17 cellular contexts compared by ENCODE assay signal in genomic region chr2:181218271-181218935, GRCh38.
DNase-seq lines count a peak whose midpoint lies in the region; FAIRE-seq and TF ChIP-seq lines count a peak whose summit lies in the region.
"Had no signal": no experiment of that assay in that cellular context is flagged by ENCODE, and none has a peak within 500 bp of the region (broad histone marks: within the 10 kb centered on the region; RNA-seq: fewer than 3 reads in every experiment).

No MANE protein-coding gene starts in this region.

- peak overlapping the region; percentile 15 for H2AFZ ChIP-seq in neural cell (ENCODE audit: low read depth, low read length)

- H3K9me3 ChIP-seq in neural cell (ENCODE audit: low read length): no peaks in the 10 kb centered on the region

- peak; percentile 43 for TF ChIP-seq EP300 in neural cell (conservative IDR thresholded peaks at IDR 0.05; ENCODE audit: poor library complexity, severe bottlenecking)

- H3K36me3 ChIP-seq in neural cell (ENCODE audit: insufficient read depth, low read length): no peaks in the 10 kb centered on the region
- H3K36me3 ChIP-seq: BLaER1 treated with 17β-estradiol and CSF1 and Interleukin-3, amounts not matched to agents 10 nM and 100 nM had no signal

- H3K9me2 ChIP-seq in neural cell (ENCODE audit: insufficient read depth, low read length): peaks cover 4% of the 10 kb centered on the region

- TF ChIP-seq CTCF in D721Med (IDR thresholded peaks at IDR 0.05; ENCODE audit: insufficient read depth, missing control alignments) (no peak), neural cell (IDR thresholded peaks at IDR 0.05; ENCODE audit: poor library complexity, severe bottlenecking) (no peak)

- peak overlapping the region; percentile 46 for H3K9ac ChIP-seq in neural cell (ENCODE audit: low read length)
- H3K9ac ChIP-seq: BLaER1 treated with 17β-estradiol and CSF1 and Interleukin-3, amounts not matched to agents 10 nM and 100 nM had no signal

- DNase-seq in D721Med (ENCODE audit: insufficient read length, low spot score) (no peak), NCI-H2171 (lab: John Stamatoyannopoulos, UW) (peak; percentile 37), cerebellar cortex (ENCODE audit: low spot score) (peak; percentile 84), RKO (ENCODE audit: low spot score) (no peak), superior temporal gyrus (ENCODE audit: extremely low spot score) (no peak), nucleus accumbens (lab: John Stamatoyannopoulos, UW) (no peak), NCI-H226 (no peak)
- DNase-seq: H7, NCI-H1105 treated with DMSO at 0.1 percent for 48 hours, NCI-H1930, NCI-H526 treated with DMSO at 0.1 percent for 48 hours, OCI-M1, RPMI8226, SIG-M5 had no signal

- TF ChIP-seq RAD21 in neural cell (conservative IDR thresholded peaks at IDR 0.05): no peak

- H3K4me3 ChIP-seq in neural cell (ENCODE audit: low read length): peak overlapping the region; percentile 56
- H3K4me3 ChIP-seq: BLaER1 treated with 17β-estradiol and CSF1 and Interleukin-3, amounts not matched to agents 10 nM and 100 nM had no signal

- no peaks in the 10 kb centered on the region for H3K79me2 ChIP-seq in neural cell (replicated peaks; ENCODE audit: insufficient read depth, low read length)

- H3K4me2 ChIP-seq in neural cell (ENCODE audit: low read length): peak overlapping the region; percentile 72
- H3K4me2 ChIP-seq: BLaER1 treated with 17β-estradiol and CSF1 and Interleukin-3, amounts not matched to agents 10 nM and 100 nM had no signal

- no peaks in the 10 kb centered on the region for H3F3A ChIP-seq in neural cell (ENCODE audit: insufficient read depth, low read length, poor library complexity, severe bottlenecking)

- H3K27ac ChIP-seq in neural cell (ENCODE audit: low read length): peak overlapping the region; percentile 70
- H3K27ac ChIP-seq: BLaER1 treated with 17β-estradiol and CSF1 and Interleukin-3, amounts not matched to agents 10 nM and 100 nM; HL-60 had no signal

- H4K20me1 ChIP-seq in neural cell (ENCODE audit: insufficient read depth): no peaks in the 10 kb centered on the region
- H4K20me1 ChIP-seq: BLaER1 treated with 17β-estradiol and CSF1 and Interleukin-3, amounts not matched to agents 10 nM and 100 nM had no signal

- peak; percentile 29 for FAIRE-seq in D721Med (lab: Jason Lieb, UNC)

- H3K27me3 ChIP-seq in neural cell (ENCODE audit: insufficient read depth, low read depth, low read length): no peaks in the 10 kb centered on the region
- H3K27me3 ChIP-seq: BLaER1 treated with 17β-estradiol and CSF1 and Interleukin-3, amounts not matched to agents 10 nM and 100 nM had no signal

TF ChIP-seq in neural cell, 6 proteins besides CTCF, POLR2A, EP300 and RAD21:
- TF ChIP-seq, protein P1, sequence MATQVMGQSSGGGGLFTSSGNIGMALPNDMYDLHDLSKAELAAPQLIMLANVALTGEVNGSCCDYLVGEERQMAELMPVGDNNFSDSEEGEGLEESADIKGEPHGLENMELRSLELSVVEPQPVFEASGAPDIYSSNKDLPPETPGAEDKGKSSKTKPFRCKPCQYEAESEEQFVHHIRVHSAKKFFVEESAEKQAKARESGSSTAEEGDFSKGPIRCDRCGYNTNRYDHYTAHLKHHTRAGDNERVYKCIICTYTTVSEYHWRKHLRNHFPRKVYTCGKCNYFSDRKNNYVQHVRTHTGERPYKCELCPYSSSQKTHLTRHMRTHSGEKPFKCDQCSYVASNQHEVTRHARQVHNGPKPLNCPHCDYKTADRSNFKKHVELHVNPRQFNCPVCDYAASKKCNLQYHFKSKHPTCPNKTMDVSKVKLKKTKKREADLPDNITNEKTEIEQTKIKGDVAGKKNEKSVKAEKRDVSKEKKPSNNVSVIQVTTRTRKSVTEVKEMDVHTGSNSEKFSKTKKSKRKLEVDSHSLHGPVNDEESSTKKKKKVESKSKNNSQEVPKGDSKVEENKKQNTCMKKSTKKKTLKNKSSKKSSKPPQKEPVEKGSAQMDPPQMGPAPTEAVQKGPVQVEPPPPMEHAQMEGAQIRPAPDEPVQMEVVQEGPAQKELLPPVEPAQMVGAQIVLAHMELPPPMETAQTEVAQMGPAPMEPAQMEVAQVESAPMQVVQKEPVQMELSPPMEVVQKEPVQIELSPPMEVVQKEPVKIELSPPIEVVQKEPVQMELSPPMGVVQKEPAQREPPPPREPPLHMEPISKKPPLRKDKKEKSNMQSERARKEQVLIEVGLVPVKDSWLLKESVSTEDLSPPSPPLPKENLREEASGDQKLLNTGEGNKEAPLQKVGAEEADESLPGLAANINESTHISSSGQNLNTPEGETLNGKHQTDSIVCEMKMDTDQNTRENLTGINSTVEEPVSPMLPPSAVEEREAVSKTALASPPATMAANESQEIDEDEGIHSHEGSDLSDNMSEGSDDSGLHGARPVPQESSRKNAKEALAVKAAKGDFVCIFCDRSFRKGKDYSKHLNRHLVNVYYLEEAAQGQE (IDR thresholded peaks at IDR 0.05; ENCODE audit: borderline replicate concordance): peak; percentile 96
- TF ChIP-seq MXI1 (conservative IDR thresholded peaks at IDR 0.05; ENCODE audit: poor library complexity, severe bottlenecking) (no peak), TAF1 (IDR thresholded peaks at IDR 0.05; ENCODE audit: low read depth) (no peak)

Comparison
In these comparisons a context has a peak if more than half of its experiments do, and no peak if none do; other contexts are left out.
1. DNase-seq: peak in NCI-H2171 (single experiment) and cerebellar cortex (single experiment); none in D721Med (single experiment), RKO (single experiment), superior temporal gyrus (single experiment), nucleus accumbens (0 of 56) and NCI-H226 (single experiment).